In the genomic region with DNA sequence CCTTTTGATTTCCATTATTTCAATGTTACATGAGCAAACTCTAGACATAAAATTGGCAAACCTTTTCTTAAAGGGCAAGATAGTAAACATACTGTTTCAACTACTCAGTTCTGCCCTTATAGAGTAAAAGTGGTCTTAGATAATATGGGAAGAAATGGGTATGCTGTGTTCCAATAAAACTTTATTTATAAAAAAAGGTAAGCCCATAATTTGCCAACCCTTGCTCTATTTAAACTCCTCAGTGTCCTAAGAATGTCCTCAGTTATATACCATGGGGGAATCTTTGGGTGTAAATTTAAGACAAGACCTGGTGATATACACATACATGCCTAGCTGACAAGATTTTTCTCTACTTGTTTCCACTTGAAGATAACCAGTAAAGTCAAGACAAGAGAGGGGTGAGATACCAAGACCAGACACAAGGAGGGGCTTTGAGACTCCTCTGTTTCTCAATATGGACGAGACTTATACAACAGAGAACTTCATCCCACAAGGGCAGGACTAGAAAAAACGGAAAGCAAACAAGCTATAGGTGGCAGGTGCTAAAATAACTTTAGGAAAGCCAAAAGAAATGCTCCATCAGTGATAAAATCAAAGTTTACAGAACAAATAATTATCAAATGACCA, we compare ENCODE assay signal across 9 cellular contexts. TPM values are rescaled to one million over a fixed set of nuclear protein-coding genes. Genes with fewer than 3 reads are reported as not detected.
DNase-seq lines count a peak whose midpoint lies in the region; ATAC-seq and TF ChIP-seq lines count a peak whose summit lies in the region.
"Had no signal": no experiment of that assay in that cellular context is flagged by ENCODE, and none has a peak within 500 bp of the region (broad histone marks: within the 10 kb centered on the region; RNA-seq: fewer than 3 reads in every experiment).

No MANE protein-coding gene starts in this region.

- H3K4me3 Mint-ChIP-seq in osteocyte (ENCODE audit: unreplicated experiment): no peak overlapping the region

- H3K27ac ChIP-seq in brain microvascular endothelial cell: no peak overlapping the region
- H3K27ac ChIP-seq: esophagus squamous epithelium had no signal

- no peaks in the 10 kb centered on the region for H3K9me3 ChIP-seq in mucosa of descending colon
- H3K9me3 ChIP-seq: esophagus squamous epithelium had no signal

- H3K36me3 ChIP-seq in brain microvascular endothelial cell (replicated peaks): no peaks in the 10 kb centered on the region
- no peaks in the 10 kb centered on the region for H3K36me3 ChIP-seq in mucosa of descending colon (ENCODE audit: low read depth)

- H3K27ac Mint-ChIP-seq in osteocyte (ENCODE audit: unreplicated experiment): no peak overlapping the region

- peaks cover 16% of the 10 kb centered on the region for H3K36me3 Mint-ChIP-seq in osteocyte (ENCODE audit: unreplicated experiment)

- no peaks in the 10 kb centered on the region for H3K27me3 ChIP-seq in brain microvascular endothelial cell (replicated peaks)
- H3K27me3 ChIP-seq: esophagus squamous epithelium had no signal

- H3K4me1 Mint-ChIP-seq in osteocyte (ENCODE audit: unreplicated experiment): peaks cover 8% of the 10 kb centered on the region

- in situ Hi-C loops in brain microvascular endothelial cell (cut with HindIII; ENCODE audit: low pct_ligation_motif_present, low sequenced_read_pairs): no loop called here

- no peaks in the 10 kb centered on the region for H3K27me3 Mint-ChIP-seq in osteocyte (ENCODE audit: unreplicated experiment)

- peak; percentile 22 for DNase-seq in SKM-1 treated with dmso at 0.1 percent for 144 hours (lab: John Stamatoyannopoulos, UW; ENCODE audit: unreplicated experiment)
- no peak for DNase-seq in SKM-1 (lab: John Stamatoyannopoulos, UW; ENCODE audit: unreplicated experiment)
- DNase-seq in brain microvascular endothelial cell: peak; percentile 50
- DNase-seq in osteocyte (ENCODE audit: extremely low spot score, unreplicated experiment): no peak
- no peak for DNase-seq in mucosa of descending colon
- DNase-seq: esophagus squamous epithelium had no signal

- peaks cover 12% of the 10 kb centered on the region for H3K4me1 ChIP-seq in mucosa of descending colon (ENCODE audit: low read depth)

- ATAC-seq in mucosa of descending colon (no peak), GM18498 (IDR thresholded peaks at IDR 0.05; ENCODE audit: unreplicated experiment) (no peak), HG02623 (IDR thresholded peaks at IDR 0.05; ENCODE audit: unreplicated experiment) (no peak)

- H3K9me3 Mint-ChIP-seq in osteocyte (ENCODE audit: unreplicated experiment): no peaks in the 10 kb centered on the region

- intact Hi-C loops in mucosa of descending colon (cut with DNase I, micrococcal nuclease): no loop called here

- TF ChIP-seq CTCF in LNCAP (IDR thresholded peaks at IDR 0.05) (0 out of 2 replicates have a peak, but pooled peaks have one; percentile 26), brain microvascular endothelial cell (IDR thresholded peaks at IDR 0.05; ENCODE audit: low read depth, low read length, missing control alignments) (peak; percentile 61), osteocyte (IDR thresholded peaks at IDR 0.05) (peak; percentile 32), mucosa of descending colon (IDR thresholded peaks at IDR 0.05) (no peak)

- H3K4me3 ChIP-seq in brain microvascular endothelial cell (ENCODE audit: low read depth, low read length) (no peak overlapping the region), mucosa of descending colon (no peak overlapping the region)
- H3K4me3 ChIP-seq: esophagus squamous epithelium had no signal

RNA-seq across cellular contexts. Expression of gene SNX3, which starts 10.5 kb away (rescaled TPM):
- 166 and 171 TPM in 2 replicates for total RNA-seq in osteocyte
- 100 to 1,000 TPM in 2 of 3 donors, 10 to 100 TPM in 1; 97.8 to 139 (median 103) TPM for total RNA-seq in mucosa of descending colon

RNA-seq across cellular contexts. Expression of gene AFG1L, which starts 44.5 kb away (rescaled TPM):
- total RNA-seq in osteocyte (7.3 and 9.5 TPM in 2 replicates), mucosa of descending colon (10 to 100 TPM in 2 of 3 donors, 1 to 10 TPM in 1; 8.4 to 11.7 (median 10.6) TPM)

Comparison
In these comparisons a context has a peak if more than half of its experiments do, and no peak if none do; other contexts are left out.
1. DNase-seq: peak in SKM-1 treated with dmso at 0.1 percent for 144 hours (single experiment) and brain microvascular endothelial cell (single experiment); none in SKM-1 (single experiment), osteocyte (single experiment) and mucosa of descending colon (0 of 3).